ENCODE assay signal across 10 cellular contexts in genomic region chr9:133127340-133127981, GRCh38. TPM values are rescaled to one million over a fixed set of nuclear protein-coding genes. Genes with fewer than 3 reads are reported as not detected.
DNase-seq lines count a peak whose midpoint lies in the region; ATAC-seq, FAIRE-seq and TF ChIP-seq lines count a peak whose summit lies in the region.
"Had no signal": no experiment of that assay in that cellular context is flagged by ENCODE, and none has a peak within 500 bp of the region (broad histone marks: within the 10 kb centered on the region; RNA-seq: fewer than 3 reads in every experiment).

No MANE protein-coding gene starts in this region.

- no peak overlapping the region for H3K4me3 Mint-ChIP-seq in activated naive CD4-positive, alpha-beta T cell treated with anti-CD3 and anti-CD28 coated beads for 36 hours

- H3K9me3 Mint-ChIP-seq in activated naive CD4-positive, alpha-beta T cell treated with anti-CD3 and anti-CD28 coated beads for 36 hours, result no peaks in the 10 kb centered on the region

- H3K36me3 ChIP-seq in mucosa of descending colon (ENCODE audit: low read depth), result no peaks in the 10 kb centered on the region

- H3K4me3 ChIP-seq in mucosa of descending colon, result no peak overlapping the region
- H3K4me3 ChIP-seq: testis had no signal

- peaks cover 32% of the 10 kb centered on the region for H3K4me1 ChIP-seq in mucosa of descending colon (ENCODE audit: low read depth)

- H3K27ac Mint-ChIP-seq in activated naive CD4-positive, alpha-beta T cell treated with anti-CD3 and anti-CD28 coated beads for 36 hours, result peak overlapping the region; percentile 25

- CTCF ChIA-PET in activated naive CD4-positive, alpha-beta T cell treated with anti-CD3 and anti-CD28 coated beads for 36 hours (lab: Charles Lee), result no interaction called here

- intact Hi-C loops in activated naive CD4-positive, alpha-beta T cell treated with anti-CD3 and anti-CD28 coated beads for 36 hours (cut with micrococcal nuclease), result no loop called here
- intact Hi-C loops in mucosa of descending colon (cut with DNase I, micrococcal nuclease), result no loop called here

- H3K36me3 Mint-ChIP-seq in activated naive CD4-positive, alpha-beta T cell treated with anti-CD3 and anti-CD28 coated beads for 36 hours (ENCODE audit: low read depth), result no peaks in the 10 kb centered on the region

- H3K4me1 Mint-ChIP-seq in activated naive CD4-positive, alpha-beta T cell treated with anti-CD3 and anti-CD28 coated beads for 36 hours (ENCODE audit: low read depth), result peaks cover 43% of the 10 kb centered on the region

- DNase-seq in activated naive CD4-positive, alpha-beta T cell treated with anti-CD3 and anti-CD28 coated beads for 36 hours, result peak; percentile 42
- DNase-seq in activated naive CD4-positive, alpha-beta T cell (lab: John Stamatoyannopoulos, UW), result no peak
- DNase-seq in cerebellum (ENCODE audit: low spot score) (peak; percentile 61), mucosa of descending colon (peak; percentile 43 to 83 (median 66)), urothelium cell line (ENCODE audit: low spot score) (peak; percentile 17), NCI-H1694 (lab: John Stamatoyannopoulos, UW) (no peak)
- DNase-seq: effector CD8-positive, alpha-beta T cell; testis had no signal

- TF ChIP-seq CTCF in mucosa of descending colon (IDR thresholded peaks at IDR 0.05), result no peak

- ATAC-seq in mucosa of descending colon (peak; percentile 66), GM21390 (IDR thresholded peaks at IDR 0.05; ENCODE audit: unreplicated experiment) (no peak), HG03354 (IDR thresholded peaks at IDR 0.05; ENCODE audit: poor library complexity, severe bottlenecking, unreplicated experiment) (no peak)

- H3K9me3 ChIP-seq in mucosa of descending colon, result no peaks in the 10 kb centered on the region
- H3K9me3 ChIP-seq: testis had no signal

- H3K27me3 Mint-ChIP-seq in activated naive CD4-positive, alpha-beta T cell treated with anti-CD3 and anti-CD28 coated beads for 36 hours (ENCODE audit: low read depth), result no peaks in the 10 kb centered on the region

- FAIRE-seq in urothelium cell line (lab: Jason Lieb, UNC), result no peak

RNA-seq across cellular contexts. Expression of gene RALGDS, which starts 6.4 kb away (rescaled TPM):
- total RNA-seq in activated naive CD4-positive, alpha-beta T cell treated with anti-CD3 and anti-CD28 coated beads for 36 hours, result 10 to 100 TPM; 29.5 to 32.5 TPM
- total RNA-seq in cerebellum (83.9 TPM), mucosa of descending colon (10 to 100 TPM; 38.3 to 59.4 (median 44.2) TPM)

RNA-seq across cellular contexts. Expression of gene GBGT1, which starts 36.3 kb away (rescaled TPM):
- total RNA-seq in activated naive CD4-positive, alpha-beta T cell treated with anti-CD3 and anti-CD28 coated beads for 36 hours, result 1 to 10 TPM; 3.9 to 4.7 TPM
- total RNA-seq in cerebellum (3.0 TPM), mucosa of descending colon (10 to 100 TPM in 1 of 3 donors, 1 to 10 TPM in 2; 4.3 to 14.0 (median 8.6) TPM)

Comparison
In these comparisons a context has a peak if more than half of its experiments do, and no peak if none do; other contexts are left out.
1. DNase-seq: peak in activated naive CD4-positive, alpha-beta T cell treated with anti-CD3 and anti-CD28 coated beads for 36 hours (single experiment), cerebellum (single experiment), mucosa of descending colon (3 of 3) and urothelium cell line (single experiment); none in activated naive CD4-positive, alpha-beta T cell (0 of 4) and NCI-H1694 (single experiment).